ENCODE assay signal across 1 cellular context in the genomic region with DNA sequence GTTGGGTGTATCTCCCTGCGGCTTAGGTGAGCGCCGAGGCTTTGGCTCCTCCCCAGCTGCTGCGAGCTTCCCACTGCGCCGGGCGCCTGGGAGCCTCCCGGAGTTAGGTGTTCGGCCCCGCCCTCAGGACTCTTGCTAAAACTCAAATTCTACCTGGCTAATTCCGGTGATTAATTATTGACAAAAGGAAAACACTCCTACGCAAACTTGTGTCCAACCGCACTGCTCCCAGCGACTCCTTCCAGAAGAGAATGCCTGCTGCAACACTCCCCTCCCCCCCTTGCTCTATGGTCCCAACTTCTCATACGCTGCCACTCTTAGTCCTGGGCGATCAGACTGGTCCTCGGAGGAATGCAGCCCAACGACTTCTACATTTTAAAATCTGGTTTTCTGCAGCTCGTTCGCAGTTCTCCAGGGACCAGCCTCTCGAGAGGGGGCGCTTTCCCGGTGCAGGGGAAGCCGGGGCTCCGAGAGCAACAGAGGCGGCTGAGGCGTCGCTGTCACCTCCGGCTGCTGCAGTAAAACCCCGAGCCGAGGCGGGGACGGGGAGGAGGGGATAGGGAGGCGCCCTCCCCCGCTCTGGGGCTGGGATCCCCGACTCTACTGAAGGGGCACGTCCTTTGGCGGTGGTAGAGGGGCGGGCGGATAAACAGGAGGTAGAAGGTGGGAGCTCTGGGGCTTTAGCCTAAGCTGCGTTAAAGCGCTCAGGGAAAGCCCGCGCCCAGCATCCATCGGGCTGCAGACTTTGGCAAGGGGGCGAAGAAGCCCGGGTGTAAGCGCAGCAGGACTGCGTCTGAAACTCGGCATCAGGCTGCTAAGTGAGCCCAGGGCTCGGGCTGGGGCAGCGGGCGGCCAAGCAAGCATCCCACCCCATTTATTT.
TF ChIP-seq lines count a peak whose summit lies in the region.

A gene with protein sequence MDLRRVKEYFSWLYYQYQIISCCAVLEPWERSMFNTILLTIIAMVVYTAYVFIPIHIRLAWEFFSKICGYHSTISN (minus strand): TSS at position 77 of the 880 bp plus-strand sequence. CDS start 25,194 bp downstream, outside the sequence.

TF ChIP-seq in HEK293, 187 proteins besides CTCF, POLR2A, EP300 and RAD21 (continued from another document):
- TF ChIP-seq ZSCAN16 (tag by site-specific recombination; IDR thresholded peaks at IDR 0.05), result no peak
- no peak for TF ChIP-seq TCF7L2 (IDR thresholded peaks at IDR 0.05; ENCODE audit: borderline replicate concordance, low read depth, low read length)
- 0 out of 2 replicates have a peak, but pooled peaks have one; percentile 15 for TF ChIP-seq GLIS2 (tag by site-specific recombination; IDR thresholded peaks at IDR 0.05)
- TF ChIP-seq, protein P1, sequence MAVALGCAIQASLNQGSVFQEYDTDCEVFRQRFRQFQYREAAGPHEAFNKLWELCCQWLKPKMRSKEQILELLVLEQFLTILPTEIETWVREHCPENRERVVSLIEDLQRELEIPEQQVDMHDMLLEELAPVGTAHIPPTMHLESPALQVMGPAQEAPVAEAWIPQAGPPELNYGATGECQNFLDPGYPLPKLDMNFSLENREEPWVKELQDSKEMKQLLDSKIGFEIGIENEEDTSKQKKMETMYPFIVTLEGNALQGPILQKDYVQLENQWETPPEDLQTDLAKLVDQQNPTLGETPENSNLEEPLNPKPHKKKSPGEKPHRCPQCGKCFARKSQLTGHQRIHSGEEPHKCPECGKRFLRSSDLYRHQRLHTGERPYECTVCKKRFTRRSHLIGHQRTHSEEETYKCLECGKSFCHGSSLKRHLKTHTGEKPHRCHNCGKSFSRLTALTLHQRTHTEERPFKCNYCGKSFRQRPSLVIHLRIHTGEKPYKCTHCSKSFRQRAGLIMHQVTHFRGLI (tag by site-specific recombination; IDR thresholded peaks at IDR 0.05), result 0 out of 2 replicates have a peak, but pooled peaks have one; percentile 31
- peak; percentile 82 for TF ChIP-seq ZBTB20 (tag by site-specific recombination; IDR thresholded peaks at IDR 0.05)
- TF ChIP-seq ZNF629 (tag by site-specific recombination; IDR thresholded peaks at IDR 0.05), result 0 out of 2 replicates have a peak, but pooled peaks have one; percentile 8
- no peak for TF ChIP-seq REPIN1 (tag by site-specific recombination; IDR thresholded peaks at IDR 0.05; ENCODE audit: low read depth)
- no peak for TF ChIP-seq ZNF138 (tag by site-specific recombination; IDR thresholded peaks at IDR 0.05; ENCODE audit: borderline replicate concordance)
- TF ChIP-seq ZNF16 (tag by site-specific recombination; IDR thresholded peaks at IDR 0.05; ENCODE audit: low read depth), result no peak
- peak; percentile 50; the same call in 1 of the 2 replicates for TF ChIP-seq SCRT2 (tag by site-specific recombination; IDR thresholded peaks at IDR 0.05)
- no peak for TF ChIP-seq ZNF658 (tag by site-specific recombination; IDR thresholded peaks at IDR 0.05)
- TF ChIP-seq SP3 (tag by site-specific recombination; IDR thresholded peaks at IDR 0.05), result peak; percentile 54
- no peak for TF ChIP-seq ZNF571 (tag by site-specific recombination; IDR thresholded peaks at IDR 0.05)
- TF ChIP-seq ZNF660 (tag by site-specific recombination; IDR thresholded peaks at IDR 0.05), result peak; percentile 71; the same call in 1 of the 2 replicates
- TF ChIP-seq GLI4 (tag by site-specific recombination; IDR thresholded peaks at IDR 0.05), result no peak
- 0 out of 2 replicates have a peak, but pooled peaks have one; percentile 22 for TF ChIP-seq ZIC2 (tag by site-specific recombination; IDR thresholded peaks at IDR 0.05)
- TF ChIP-seq KLF8 (tag by site-specific recombination; IDR thresholded peaks at IDR 0.05), result 0 out of 2 replicates have a peak, but pooled peaks have one; percentile 10
- TF ChIP-seq ZNF558 (tag by site-specific recombination; IDR thresholded peaks at IDR 0.05), result no peak
- TF ChIP-seq ZBTB17 (tag by site-specific recombination; IDR thresholded peaks at IDR 0.05), result peak; percentile 79
- TF ChIP-seq ZNF157 (tag by site-specific recombination; IDR thresholded peaks at IDR 0.05), result no peak
- TF ChIP-seq GLIS1 (tag by site-specific recombination; IDR thresholded peaks at IDR 0.05), result 0 out of 2 replicates have a peak, but pooled peaks have one; percentile 14
- peak; percentile 34; the same call in 1 of the 2 replicates for TF ChIP-seq MZF1 (tag by site-specific recombination; IDR thresholded peaks at IDR 0.05; ENCODE audit: borderline replicate concordance)
- no peak for TF ChIP-seq ZNF555 (tag by site-specific recombination; conservative IDR thresholded peaks at IDR 0.05)
- TF ChIP-seq, protein P2, sequence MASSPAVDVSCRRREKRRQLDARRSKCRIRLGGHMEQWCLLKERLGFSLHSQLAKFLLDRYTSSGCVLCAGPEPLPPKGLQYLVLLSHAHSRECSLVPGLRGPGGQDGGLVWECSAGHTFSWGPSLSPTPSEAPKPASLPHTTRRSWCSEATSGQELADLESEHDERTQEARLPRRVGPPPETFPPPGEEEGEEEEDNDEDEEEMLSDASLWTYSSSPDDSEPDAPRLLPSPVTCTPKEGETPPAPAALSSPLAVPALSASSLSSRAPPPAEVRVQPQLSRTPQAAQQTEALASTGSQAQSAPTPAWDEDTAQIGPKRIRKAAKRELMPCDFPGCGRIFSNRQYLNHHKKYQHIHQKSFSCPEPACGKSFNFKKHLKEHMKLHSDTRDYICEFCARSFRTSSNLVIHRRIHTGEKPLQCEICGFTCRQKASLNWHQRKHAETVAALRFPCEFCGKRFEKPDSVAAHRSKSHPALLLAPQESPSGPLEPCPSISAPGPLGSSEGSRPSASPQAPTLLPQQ (tag by site-specific recombination; IDR thresholded peaks at IDR 0.05), result 0 out of 2 replicates have a peak, but pooled peaks have one; percentile 25
- no peak for TF ChIP-seq ZNF175 (tag by site-specific recombination; IDR thresholded peaks at IDR 0.05)
- peak; percentile 77 for TF ChIP-seq ZNF341 (tag by site-specific recombination; IDR thresholded peaks at IDR 0.05; ENCODE audit: low read depth)
- TF ChIP-seq, protein P3, sequence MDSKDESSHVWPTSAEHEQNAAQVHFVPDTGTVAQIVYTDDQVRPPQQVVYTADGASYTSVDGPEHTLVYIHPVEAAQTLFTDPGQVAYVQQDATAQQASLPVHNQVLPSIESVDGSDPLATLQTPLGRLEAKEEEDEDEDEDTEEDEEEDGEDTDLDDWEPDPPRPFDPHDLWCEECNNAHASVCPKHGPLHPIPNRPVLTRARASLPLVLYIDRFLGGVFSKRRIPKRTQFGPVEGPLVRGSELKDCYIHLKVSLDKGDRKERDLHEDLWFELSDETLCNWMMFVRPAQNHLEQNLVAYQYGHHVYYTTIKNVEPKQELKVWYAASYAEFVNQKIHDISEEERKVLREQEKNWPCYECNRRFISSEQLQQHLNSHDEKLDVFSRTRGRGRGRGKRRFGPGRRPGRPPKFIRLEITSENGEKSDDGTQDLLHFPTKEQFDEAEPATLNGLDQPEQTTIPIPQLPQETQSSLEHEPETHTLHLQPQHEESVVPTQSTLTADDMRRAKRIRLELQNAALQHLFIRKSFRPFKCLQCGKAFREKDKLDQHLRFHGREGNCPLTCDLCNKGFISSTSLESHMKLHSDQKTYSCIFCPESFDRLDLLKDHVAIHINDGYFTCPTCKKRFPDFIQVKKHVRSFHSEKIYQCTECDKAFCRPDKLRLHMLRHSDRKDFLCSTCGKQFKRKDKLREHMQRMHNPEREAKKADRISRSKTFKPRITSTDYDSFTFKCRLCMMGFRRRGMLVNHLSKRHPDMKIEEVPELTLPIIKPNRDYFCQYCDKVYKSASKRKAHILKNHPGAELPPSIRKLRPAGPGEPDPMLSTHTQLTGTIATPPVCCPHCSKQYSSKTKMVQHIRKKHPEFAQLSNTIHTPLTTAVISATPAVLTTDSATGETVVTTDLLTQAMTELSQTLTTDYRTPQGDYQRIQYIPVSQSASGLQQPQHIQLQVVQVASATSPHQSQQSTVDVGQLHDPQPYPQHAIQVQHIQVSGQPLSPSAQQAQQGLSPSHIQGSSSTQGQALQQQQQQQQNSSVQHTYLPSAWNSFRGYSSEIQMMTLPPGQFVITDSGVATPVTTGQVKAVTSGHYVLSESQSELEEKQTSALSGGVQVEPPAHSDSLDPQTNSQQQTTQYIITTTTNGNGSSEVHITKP (tag by site-specific recombination; IDR thresholded peaks at IDR 0.05), result peak; percentile 98
- peak; percentile 70; the same call in 1 of the 2 replicates for TF ChIP-seq ZFHX2 (tag by site-specific recombination; conservative IDR thresholded peaks at IDR 0.05)
- peak; percentile 84 for TF ChIP-seq SP2 (tag by site-specific recombination; IDR thresholded peaks at IDR 0.05)
- peak; percentile 13; the same call in 1 of the 2 replicates for TF ChIP-seq ZNF843 (tag by site-specific recombination; IDR thresholded peaks at IDR 0.05)
- TF ChIP-seq ZBTB48 (tag by site-specific recombination; IDR thresholded peaks at IDR 0.05), result 0 out of 2 replicates have a peak, but pooled peaks have one; percentile 53
- TF ChIP-seq EGR2 (tag by site-specific recombination; IDR thresholded peaks at IDR 0.05; ENCODE audit: low read depth), result peak; percentile 62
- no peak for TF ChIP-seq ZNF777 (tag by site-specific recombination; IDR thresholded peaks at IDR 0.05; ENCODE audit: borderline replicate concordance)
- 0 out of 2 replicates have a peak, but pooled peaks have one; percentile 13 for TF ChIP-seq GFI1B (tag by site-specific recombination; IDR thresholded peaks at IDR 0.05)
- peak; percentile 31; the same call in 1 of the 2 replicates for TF ChIP-seq ZNF366 (tag by site-specific recombination; conservative IDR thresholded peaks at IDR 0.05)
- TF ChIP-seq, protein P4, sequence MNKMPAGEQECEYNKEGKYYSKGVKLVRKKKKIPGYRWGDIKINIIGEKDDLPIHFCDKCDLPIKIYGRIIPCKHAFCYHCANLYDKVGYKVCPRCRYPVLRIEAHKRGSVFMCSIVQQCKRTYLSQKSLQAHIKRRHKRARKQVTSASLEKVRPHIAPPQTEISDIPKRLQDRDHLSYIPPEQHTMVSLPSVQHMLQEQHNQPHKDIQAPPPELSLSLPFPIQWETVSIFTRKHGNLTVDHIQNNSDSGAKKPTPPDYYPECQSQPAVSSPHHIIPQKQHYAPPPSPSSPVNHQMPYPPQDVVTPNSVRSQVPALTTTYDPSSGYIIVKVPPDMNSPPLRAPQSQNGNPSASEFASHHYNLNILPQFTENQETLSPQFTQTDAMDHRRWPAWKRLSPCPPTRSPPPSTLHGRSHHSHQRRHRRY (tag by site-specific recombination; IDR thresholded peaks at IDR 0.05), result no peak
- TF ChIP-seq ZNF433 (tag by site-specific recombination; IDR thresholded peaks at IDR 0.05; ENCODE audit: low read depth), result no peak
